ENCODE assay signal across 19 cellular contexts in genomic region chr2:218343591-218343990, GRCh38. TPM values are rescaled to one million over a fixed set of nuclear protein-coding genes. Genes with fewer than 3 reads are reported as not detected.
A peak's percentile ranks its signal among the peaks of the same experiment; 100 is the strongest.
DNase-seq lines count a peak whose midpoint lies in the region; ATAC-seq and TF ChIP-seq lines count a peak whose summit lies in the region.
"Had no signal": no experiment of that assay in that cellular context is flagged by ENCODE, and none has a peak within 500 bp of the region (broad histone marks: within the 10 kb centered on the region; RNA-seq: fewer than 3 reads in every experiment).

No MANE protein-coding gene starts in this region.

- no peak for ATAC-seq in GM21717 (IDR thresholded peaks at IDR 0.05; ENCODE audit: unreplicated experiment)
- ATAC-seq: activated naive CD8-positive, alpha-beta T cell treated with anti-CD3 and anti-CD28 coated beads, Interleukin-2, amount 50 U/mL, for 24 hours; pancreas had no signal

- CTCF ChIA-PET in PC-9 (lab: Charles Lee): interaction anchor here (0.6 kb wide), 1 partner anchor 1208 kb away, joined by 13 read pairs; no protein-coding TSS in a partner anchor

- peaks cover 0 to 4% of the 10 kb centered on the region in 2 experiments for H3K27me3 ChIP-seq in mesenchymal stem cell (ENCODE audit: control insufficient read depth in 1 of 2, insufficient read depth in 1 of 2, low read length in 2 of 2)
- no peaks in the 10 kb centered on the region for H3K27me3 ChIP-seq in PC-9 (ENCODE audit: insufficient read depth, low read depth)
- no peaks in the 10 kb centered on the region for H3K27me3 ChIP-seq in Peyer's patch
- H3K27me3 ChIP-seq: BLaER1 treated with 17β-estradiol and CSF1 and Interleukin-3, amounts not matched to agents 10 nM and 100 nM; pancreas; uterus had no signal

- H3K9me2 ChIP-seq in PC-9 (ENCODE audit: insufficient read depth): no peaks in the 10 kb centered on the region

- H3K79me2 ChIP-seq in PC-9 (ENCODE audit: low read depth): no peaks in the 10 kb centered on the region

- TF ChIP-seq POLR2A in Peyer's patch (IDR thresholded peaks at IDR 0.05): no peak

- H2BK12ac ChIP-seq in mesenchymal stem cell (ENCODE audit: low read length in 2 of 2): peak overlapping the region in 1 of 2 experiments; percentile 37

- H3K36me3 ChIP-seq in mesenchymal stem cell (ENCODE audit: control insufficient read depth in 1 of 2, insufficient read depth in 2 of 2, low read depth in 1 of 2, low read length in 2 of 2): peaks cover 0 to 37% of the 10 kb centered on the region in 2 experiments
- no peaks in the 10 kb centered on the region for H3K36me3 ChIP-seq in PC-9 (ENCODE audit: low read depth)
- H3K36me3 ChIP-seq in Peyer's patch: peaks cover 0 to 9% (median 0%) of the 10 kb centered on the region in 3 donors
- H3K36me3 ChIP-seq: pancreas, uterus had no signal

- H3K4me1 ChIP-seq in mesenchymal stem cell (ENCODE audit: control insufficient read depth, insufficient read depth, low read depth, low read length): peaks cover 10% of the 10 kb centered on the region
- H3K4me1 ChIP-seq in PC-9 (replicated peaks; ENCODE audit: insufficient read depth): no peaks in the 10 kb centered on the region
- H3K4me1 ChIP-seq in Peyer's patch: no peaks in the 10 kb centered on the region
- H3K4me1 ChIP-seq: pancreas had no signal

- no TSS peak for BruUV-seq in PC-9 (replicated peaks; lab: Mats Ljungman, UMichigan)

- H3K4ac ChIP-seq in mesenchymal stem cell (ENCODE audit: low read depth in 1 of 2, low read length in 2 of 2): peak overlapping the region in 1 of 2 experiments; percentile 42

- peak overlapping the region in 1 of 2 experiments; percentile 69 for H3K18ac ChIP-seq in mesenchymal stem cell (ENCODE audit: low read depth in 1 of 2, low read length in 2 of 2)

- no peaks in the 10 kb centered on the region; the same call in 1 of the 2 replicates for H3F3A ChIP-seq in PC-9 (ENCODE audit: insufficient read depth, low read depth)

- peak; percentile 10 for TF ChIP-seq CTCF in chondrocyte (IDR thresholded peaks at IDR 0.05)
- no peak for TF ChIP-seq CTCF in PC-9 (conservative IDR thresholded peaks at IDR 0.05)
- no peak for TF ChIP-seq CTCF in Peyer's patch (IDR thresholded peaks at IDR 0.05)

- no peaks in the 10 kb centered on the region for H3K9me3 Mint-ChIP-seq in chondrocyte (ENCODE audit: low read depth)
- H3K9me3 Mint-ChIP-seq: activated naive CD8-positive, alpha-beta T cell treated with anti-CD3 and anti-CD28 coated beads, Interleukin-2, amount 50 U/mL, for 24 hours had no signal

- H3K79me1 ChIP-seq in mesenchymal stem cell (replicated peaks; ENCODE audit: low read length, poor library complexity, severe bottlenecking): no peaks in the 10 kb centered on the region

- POLR2A ChIA-PET in PC-9 (lab: Charles Lee; ENCODE audit: unreplicated experiment): interaction anchor here (0.6 kb wide), 1 partner anchor 265 kb away, joined by 4 read pairs; no protein-coding TSS in a partner anchor

- H3K9me3 ChIP-seq in mesenchymal stem cell (ENCODE audit: control insufficient read depth, low read length): no peaks in the 10 kb centered on the region
- no peaks in the 10 kb centered on the region for H3K9me3 ChIP-seq in PC-9 (ENCODE audit: insufficient read depth, low read depth)
- no peaks in the 10 kb centered on the region for H3K9me3 ChIP-seq in Peyer's patch
- H3K9me3 ChIP-seq: pancreas, uterus had no signal

- H4K91ac ChIP-seq in mesenchymal stem cell (ENCODE audit: low read length): no peak overlapping the region

- peak overlapping the region in 1 of 2 experiments; percentile 83 for H3K14ac ChIP-seq in mesenchymal stem cell (ENCODE audit: low read length in 2 of 2)

- no peak overlapping the region for H2BK15ac ChIP-seq in mesenchymal stem cell (ENCODE audit: low read depth, poor library complexity, severe bottlenecking)

- WGBS in mesenchymal stem cell: 63% methylated on average over 3 of the region's 3 CpGs

- H2AFZ ChIP-seq in mesenchymal stem cell (ENCODE audit: low read depth, low read length) (no peak overlapping the region), PC-9 (no peak overlapping the region)

- H3K27ac ChIP-seq in mesenchymal stem cell (ENCODE audit: low read length, poor library complexity, severe bottlenecking) (no peak overlapping the region), PC-9 (no peak overlapping the region), Peyer's patch (no peak overlapping the region)
- H3K27ac ChIP-seq: BLaER1 treated with 17β-estradiol and CSF1 and Interleukin-3, amounts not matched to agents 10 nM and 100 nM; pancreas; uterus had no signal

- peak overlapping the region in 1 of 2 experiments; percentile 41 for H3K23ac ChIP-seq in mesenchymal stem cell (ENCODE audit: low read length in 2 of 2)

- no peak overlapping the region for H2AK5ac ChIP-seq in mesenchymal stem cell (ENCODE audit: low read length, severe bottlenecking)

- H3K4me3 Mint-ChIP-seq in chondrocyte (ENCODE audit: unreplicated experiment): no peak overlapping the region
- H3K4me3 Mint-ChIP-seq: activated naive CD8-positive, alpha-beta T cell treated with anti-CD3 and anti-CD28 coated beads, Interleukin-2, amount 50 U/mL, for 24 hours had no signal

- intact Hi-C loops in PC-9 (cut with micrococcal nuclease; ENCODE audit: unreplicated experiment): no loop called here

- H2BK5ac ChIP-seq in mesenchymal stem cell (ENCODE audit: low read depth, low read length, poor library complexity, severe bottlenecking): no peak overlapping the region

- no peak overlapping the region for H2BK120ac ChIP-seq in mesenchymal stem cell (ENCODE audit: low read depth, low read length)

- no peaks in the 10 kb centered on the region for H3K27me3 Mint-ChIP-seq in chondrocyte (ENCODE audit: low read depth)
- H3K27me3 Mint-ChIP-seq: activated naive CD8-positive, alpha-beta T cell treated with anti-CD3 and anti-CD28 coated beads, Interleukin-2, amount 50 U/mL, for 24 hours had no signal

- H3K4me3 ChIP-seq in mesenchymal stem cell (ENCODE audit: insufficient read depth in 1 of 2, low read depth in 1 of 2, low read length in 2 of 2) (no peak overlapping the region), PC-9 (no peak overlapping the region), Peyer's patch (no peak overlapping the region)
- H3K4me3 ChIP-seq: BLaER1 treated with 17β-estradiol and CSF1 and Interleukin-3, amounts not matched to agents 10 nM and 100 nM; pancreas; uterus had no signal

- H3K4me2 ChIP-seq in mesenchymal stem cell (ENCODE audit: low read length, poor library complexity, severe bottlenecking) (no peak overlapping the region), PC-9 (no peak overlapping the region)

- H3K36me3 Mint-ChIP-seq in chondrocyte (ENCODE audit: low read depth): peaks cover 2% of the 10 kb centered on the region

- no peaks in the 10 kb centered on the region for H4K20me1 ChIP-seq in PC-9 (ENCODE audit: insufficient read depth)
- H4K20me1 ChIP-seq: BLaER1 treated with 17β-estradiol and CSF1 and Interleukin-3, amounts not matched to agents 10 nM and 100 nM had no signal

- H3K4me1 Mint-ChIP-seq in chondrocyte (ENCODE audit: low read depth): peaks cover 29% of the 10 kb centered on the region
- H3K4me1 Mint-ChIP-seq: activated naive CD8-positive, alpha-beta T cell treated with anti-CD3 and anti-CD28 coated beads, Interleukin-2, amount 50 U/mL, for 24 hours had no signal

- H4K8ac ChIP-seq in mesenchymal stem cell (ENCODE audit: low read length): peak overlapping the region; percentile 84

- DNase-seq in AG08396 (ENCODE audit: low spot score): peak; percentile 74
- DNase-seq in HK-2 (ENCODE audit: unreplicated experiment): peak; percentile 24
- no peak for DNase-seq in chondrocyte (ENCODE audit: low spot score)
- DNase-seq in mesenchymal stem cell: peak; percentile 56
- no peak for DNase-seq in PC-9
- no peak for DNase-seq in Peyer's patch
- no peak for DNase-seq in NOMO-1 treated with dmso at 0.1 percent for 144 hours (lab: John Stamatoyannopoulos, UW; ENCODE audit: unreplicated experiment)
- DNase-seq: activated CD8-positive, alpha-beta memory T cell treated with anti-CD3 and anti-CD28 coated beads, Interleukin-2, amount 50 U/mL, for 48 hours; activated naive CD8-positive, alpha-beta T cell treated with anti-CD3 and anti-CD28 coated beads, Interleukin-2, amount 50 U/mL, for 24 hours; effector CD8-positive, alpha-beta T cell; GF-D8; hypothalamus; NCI-H1436; NCI-H69; stimulated activated CD4-positive, alpha-beta T cell treated with anti-CD3 and anti-CD28 coated beads, Interleukin-15, amount 100 ng/mL, for 24 hours; uterus had no signal

- H3K27ac Mint-ChIP-seq in chondrocyte (ENCODE audit: unreplicated experiment): peak overlapping the region; percentile 68
- H3K27ac Mint-ChIP-seq: activated naive CD8-positive, alpha-beta T cell treated with anti-CD3 and anti-CD28 coated beads, Interleukin-2, amount 50 U/mL, for 24 hours had no signal

- no peak overlapping the region for H3K9ac ChIP-seq in mesenchymal stem cell (ENCODE audit: low read length)
- H3K9ac ChIP-seq: BLaER1 treated with 17β-estradiol and CSF1 and Interleukin-3, amounts not matched to agents 10 nM and 100 nM had no signal

RNA-seq across cellular contexts. Expression of gene CATIP, which starts 13.1 kb away (rescaled TPM):
- total RNA-seq in chondrocyte (not detected in 3 replicates), PC-9 (2021) (1.1 and 2.4 TPM in 2 replicates), Peyer's patch (not detected)
- not detected for polyA plus RNA-seq in mesenchymal stem cell (2013, experiment 1 of 2)
- polyA plus RNA-seq in mesenchymal stem cell (2013, experiment 2 of 2): not detected

RNA-seq across cellular contexts. Expression of gene SLC11A1, which starts 38.5 kb away (rescaled TPM):
- total RNA-seq in chondrocyte: 0.08 to 0.15 TPM (median 0.10 TPM) in 3 replicates
- 0.10 TPM for polyA plus RNA-seq in mesenchymal stem cell (2013, experiment 1 of 2)
- 0.10 TPM for polyA plus RNA-seq in mesenchymal stem cell (2013, experiment 2 of 2)
- 0.35 and 0.44 TPM in 2 replicates for total RNA-seq in PC-9 (2021)
- total RNA-seq in Peyer's patch: 10 to 100 TPM in 2 of 4 donors, 1 to 10 TPM in 2; 2.8 to 21.5 (median 8.6) TPM

RNA-seq across cellular contexts. Expression of gene TMBIM1, which starts 51.3 kb away (rescaled TPM):
- 69.6 to 100 TPM (median 96.1 TPM) in 3 replicates for total RNA-seq in chondrocyte
- 178 TPM for polyA plus RNA-seq in mesenchymal stem cell (2013, experiment 1 of 2)
- polyA plus RNA-seq in mesenchymal stem cell (2013, experiment 2 of 2): 177 TPM
- 172 and 187 TPM in 2 replicates for total RNA-seq in PC-9 (2021)
- total RNA-seq in Peyer's patch: 100 to 1,000 TPM in 3 of 4 donors, 10 to 100 TPM in 1; 97.4 to 431 (median 280) TPM

RNA-seq across cellular contexts. Expression of gene CTDSP1, which starts 56.1 kb away (rescaled TPM):
- total RNA-seq in chondrocyte (85.0 to 97.8 TPM (median 95.3 TPM) in 3 replicates), PC-9 (2021) (61.8 and 69.6 TPM in 2 replicates), Peyer's patch (100 to 1,000 TPM; 105 to 207 (median 184) TPM)
- polyA plus RNA-seq in mesenchymal stem cell (2013, experiment 1 of 2): 65.2 TPM
- polyA plus RNA-seq in mesenchymal stem cell (2013, experiment 2 of 2): 63.8 TPM

Comparison
In these comparisons a context has a peak if more than half of its experiments do, and no peak if none do; other contexts are left out.
1. DNase-seq: peak in AG08396 (single experiment), HK-2 (single experiment) and mesenchymal stem cell (single experiment); none in chondrocyte (single experiment), PC-9 (0 of 2), Peyer's patch (0 of 3) and NOMO-1 treated with dmso at 0.1 percent for 144 hours (single experiment).